8 cellular contexts compared by ENCODE assay signal in genomic region chr17:48544356-48545021, GRCh38. TPM values are rescaled to one million over a fixed set of nuclear protein-coding genes. Genes with fewer than 3 reads are reported as not detected.
A peak's percentile ranks its signal among the peaks of the same experiment; 100 is the strongest.
DNase-seq lines count a peak whose midpoint lies in the region; ATAC-seq and TF ChIP-seq lines count a peak whose summit lies in the region.

No MANE protein-coding gene starts in this region.

- H4K20me1 ChIP-seq in smooth muscle cell (ENCODE audit: low read depth) = no peaks in the 10 kb centered on the region

- H3K36me3 ChIP-seq in adrenal gland (replicated peaks in 1 of 2) = peaks cover 0 to 8% of the 10 kb centered on the region in 2 donors
- H3K36me3 ChIP-seq in iPS-20b (ENCODE audit: insufficient read depth, low read depth, low read length) = no peaks in the 10 kb centered on the region
- H3K36me3 ChIP-seq in smooth muscle cell (ENCODE audit: low read depth) = no peaks in the 10 kb centered on the region

- H2AFZ ChIP-seq in smooth muscle cell (ENCODE audit: low read depth) = peak overlapping the region; percentile 26

- no peaks in the 10 kb centered on the region for H3K9me3 ChIP-seq in adrenal gland (replicated peaks in 1 of 3)
- H3K9me3 ChIP-seq in iPS-20b (ENCODE audit: insufficient read depth, low read depth, low read length) = peaks cover 2% of the 10 kb centered on the region; the same call in 1 of the 2 replicates
- H3K9me3 ChIP-seq in smooth muscle cell (replicated peaks; ENCODE audit: low read depth) = no peaks in the 10 kb centered on the region

- peaks cover 20 to 39% of the 10 kb centered on the region in 2 donors for H3K4me1 ChIP-seq in adrenal gland (replicated peaks in 1 of 2)
- H3K4me1 ChIP-seq in iPS-20b (ENCODE audit: insufficient read depth, low read length) = peaks cover 18% of the 10 kb centered on the region
- peaks cover 15% of the 10 kb centered on the region for H3K4me1 ChIP-seq in smooth muscle cell (ENCODE audit: low read depth)

- 0 out of 2 replicates have a peak overlapping the region, but pooled peaks have one; percentile 0 for H3K9ac ChIP-seq in iPS-20b (ENCODE audit: low read depth, low read length)
- peak overlapping the region; percentile 81 for H3K9ac ChIP-seq in smooth muscle cell (ENCODE audit: low read depth)

- DNase-seq in ELF-1 (ENCODE audit: low read depth, low spot score) = peak; percentile 77
- peak; percentile 52 for DNase-seq in NCI-H446 treated with DMSO at 0.1 percent for 48 hours (lab: John Stamatoyannopoulos, UW)
- DNase-seq in adrenal gland = peak; percentile 79 to 92 (median 82)
- peak; percentile 27 for DNase-seq in smooth muscle cell (lab: John Stamatoyannopoulos, UW; ENCODE audit: unreplicated experiment)

- H3K27ac ChIP-seq in adrenal gland (peak overlapping the region; percentile 76 to 97 (median 85)), iPS-20b (ENCODE audit: low read length) (no peak overlapping the region), smooth muscle cell (ENCODE audit: low read depth) (peak overlapping the region; percentile 93)

- 1 to 11% (median 9%) methylated on average over 33 to 38 of the region's 38 CpGs for WGBS in adrenal gland, 4 donors
- 0% methylated on average over 21 of the region's 38 CpGs for WGBS in smooth muscle cell (ENCODE audit: low lambda C conversion rate)

- intact Hi-C loops in adrenal gland (cut with DNase I) = loop anchor here (5.0 kb wide), 1 partner anchor 33 kb away; the partner anchor contains the start of gene HOXB4 (in 2 of the 2)

- H3K27me3 ChIP-seq in adrenal gland (no peaks in the 10 kb centered on the region), iPS-20b (ENCODE audit: insufficient read depth, low read length) (peaks cover 100% of the 10 kb centered on the region), smooth muscle cell (ENCODE audit: low read depth) (no peaks in the 10 kb centered on the region)

- peaks cover 30% of the 10 kb centered on the region for H3K79me2 ChIP-seq in smooth muscle cell (ENCODE audit: low read depth)

- peaks cover 28% of the 10 kb centered on the region for H3F3A ChIP-seq in smooth muscle cell (ENCODE audit: low read depth)

- TF ChIP-seq POLR2A in adrenal gland (IDR thresholded peaks at IDR 0.05) = peak in 1 of 2 donors; percentile 63

- TF ChIP-seq CTCF in adrenal gland (IDR thresholded peaks at IDR 0.05) (no peak), smooth muscle cell (IDR thresholded peaks at IDR 0.05; ENCODE audit: borderline replicate concordance, insufficient read depth, poor library complexity, severe bottlenecking) (no peak)

- H3K4me3 ChIP-seq in adrenal gland = peak overlapping the region in 3 of 4 donors; percentile 58 to 86 (median 78)
- H3K4me3 ChIP-seq in iPS-20b (ENCODE audit: low read length) = peak overlapping the region; percentile 20; the same call in 1 of the 2 replicates
- peak overlapping the region; percentile 72 for H3K4me3 ChIP-seq in smooth muscle cell

- ATAC-seq in HG03520 (IDR thresholded peaks at IDR 0.05; ENCODE audit: unreplicated experiment) = no peak
- no peak for ATAC-seq in GM18870 (IDR thresholded peaks at IDR 0.05; ENCODE audit: unreplicated experiment)
- no peak for ATAC-seq in GM18873 (IDR thresholded peaks at IDR 0.05; ENCODE audit: low FRiP score, unreplicated experiment)

- peak overlapping the region; percentile 98 for H3K4me2 ChIP-seq in smooth muscle cell

RNA-seq across cellular contexts. Expression of gene HOXB2, which starts 0.4 kb away (rescaled TPM):
- total RNA-seq in adrenal gland = 10 to 100 TPM; 10.6 to 61.1 (median 29.0) TPM
- 10 to 100 TPM; 17.9 to 73.6 (median 24.2) TPM for polyA plus RNA-seq in adrenal gland
- total RNA-seq in smooth muscle cell = 16.9 and 40.4 TPM in 2 replicates
- 26.5 and 35.6 TPM in 2 replicates for polyA plus RNA-seq in smooth muscle cell

RNA-seq across cellular contexts. Expression of gene HOXB1, which starts 13.7 kb away (rescaled TPM):
- total RNA-seq in adrenal gland = not detected
- polyA plus RNA-seq in adrenal gland = not detected
- not detected in 2 replicates for total RNA-seq in smooth muscle cell
- polyA plus RNA-seq in smooth muscle cell = not detected in 2 replicates

RNA-seq across cellular contexts. Expression of gene HOXB4, which starts 33.7 kb away (rescaled TPM):
- total RNA-seq in adrenal gland = 1 to 10 TPM; 1.7 to 9.8 (median 3.3) TPM
- polyA plus RNA-seq in adrenal gland = 1 to 10 TPM; 3.1 to 4.7 (median 4.5) TPM
- 0.72 and 2.6 TPM in 2 replicates for total RNA-seq in smooth muscle cell
- polyA plus RNA-seq in smooth muscle cell = 0.96 and 1.0 TPM in 2 replicates

RNA-seq across cellular contexts. Expression of gene HOXB3, which starts 45.6 kb away (rescaled TPM):
- 10 to 100 TPM in 4 of 8 donors, 1 to 10 TPM in 4; 2.3 to 18.8 (median 8.8) TPM for total RNA-seq in adrenal gland
- polyA plus RNA-seq in adrenal gland = 10 to 100 TPM in 2 of 3 donors, 1 to 10 TPM in 1; 3.3 to 28.8 (median 11.4) TPM
- 5.1 and 9.1 TPM in 2 replicates for total RNA-seq in smooth muscle cell
- 2.8 and 4.4 TPM in 2 replicates for polyA plus RNA-seq in smooth muscle cell

RNA-seq across cellular contexts. Expression of gene HOXB5, which starts 49.1 kb away (rescaled TPM):
- 1 to 10 TPM in 6 of 8 donors, under 1 TPM in 2; 0.12 to 4.8 (median 2.7) TPM for total RNA-seq in adrenal gland
- 10 to 100 TPM in 1 of 3 donors, 1 to 10 TPM in 2; 4.2 to 10.5 (median 5.6) TPM for polyA plus RNA-seq in adrenal gland
- 0.49 and 0.94 TPM in 2 replicates for total RNA-seq in smooth muscle cell
- 1.4 and 1.8 TPM in 2 replicates for polyA plus RNA-seq in smooth muscle cell

Comparison
In these comparisons a context has a peak if more than half of its experiments do, and no peak if none do; other contexts are left out.
1. DNase-seq: peak in every context shown above with its lines; median percentile 82 in adrenal gland; 77 in ELF-1; 52 in NCI-H446 treated with DMSO at 0.1 percent for 48 hours; 27 in smooth muscle cell.
2. H3K4me3 ChIP-seq: peak in every context shown above with its lines; median percentile 78 in adrenal gland; 72 in smooth muscle cell; 20 in iPS-20b.